Comparison of ENCODE assay signal across 3 cellular contexts in the genomic region with DNA sequence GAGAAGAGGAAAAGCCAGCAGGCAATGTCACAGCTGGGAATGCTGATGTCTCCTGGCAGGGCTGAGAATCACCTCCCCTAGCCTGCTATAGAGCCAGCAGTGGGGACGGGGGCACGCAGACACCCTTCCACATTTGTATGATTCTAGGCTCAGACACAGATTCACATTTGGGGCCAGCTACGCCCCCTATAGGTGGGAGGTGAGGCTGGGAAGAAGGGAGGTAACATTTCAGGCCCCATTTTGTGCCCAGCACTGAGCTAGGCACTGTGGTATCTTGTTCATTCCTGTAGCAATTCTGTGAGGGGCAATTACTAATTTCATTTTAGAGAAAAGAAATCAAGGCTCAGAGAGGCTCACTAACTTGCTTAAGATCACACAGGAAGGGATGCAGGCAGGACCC.
TF ChIP-seq lines count a peak whose summit lies in the region.

No MANE protein-coding gene starts in this region.

TF ChIP-seq in IMR-90, 13 proteins besides CTCF, POLR2A, EP300 and RAD21:
- TF ChIP-seq BHLHE40 (IDR thresholded peaks at IDR 0.05; ENCODE audit: low read depth, low read length) = no peak

TF ChIP-seq in GM12878, 131 proteins besides CTCF, POLR2A, EP300 and RAD21:
- no peak for TF ChIP-seq JUND (IDR thresholded peaks at IDR 0.05; ENCODE audit: low read depth, low read length)
- no peak for TF ChIP-seq TCF3 (IDR thresholded peaks at IDR 0.05; ENCODE audit: borderline replicate concordance, insufficient read depth, low read depth, low read length)
- TF ChIP-seq CEBPB (IDR thresholded peaks at IDR 0.05; ENCODE audit: borderline replicate concordance in 1 of 2, low read depth in 2 of 2, low read length in 2 of 2) = no peak
- no peak for TF ChIP-seq ESRRA (IDR thresholded peaks at IDR 0.05; ENCODE audit: low read length)
- TF ChIP-seq, protein P1, sequence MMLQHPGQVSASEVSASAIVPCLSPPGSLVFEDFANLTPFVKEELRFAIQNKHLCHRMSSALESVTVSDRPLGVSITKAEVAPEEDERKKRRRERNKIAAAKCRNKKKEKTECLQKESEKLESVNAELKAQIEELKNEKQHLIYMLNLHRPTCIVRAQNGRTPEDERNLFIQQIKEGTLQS (IDR thresholded peaks at IDR 0.05; ENCODE audit: borderline replicate concordance, extremely low read depth, low read depth, low read length) = no peak
- TF ChIP-seq SMC3 (IDR thresholded peaks at IDR 0.05; ENCODE audit: borderline replicate concordance, low read length) = no peak
- TF ChIP-seq, protein P2, sequence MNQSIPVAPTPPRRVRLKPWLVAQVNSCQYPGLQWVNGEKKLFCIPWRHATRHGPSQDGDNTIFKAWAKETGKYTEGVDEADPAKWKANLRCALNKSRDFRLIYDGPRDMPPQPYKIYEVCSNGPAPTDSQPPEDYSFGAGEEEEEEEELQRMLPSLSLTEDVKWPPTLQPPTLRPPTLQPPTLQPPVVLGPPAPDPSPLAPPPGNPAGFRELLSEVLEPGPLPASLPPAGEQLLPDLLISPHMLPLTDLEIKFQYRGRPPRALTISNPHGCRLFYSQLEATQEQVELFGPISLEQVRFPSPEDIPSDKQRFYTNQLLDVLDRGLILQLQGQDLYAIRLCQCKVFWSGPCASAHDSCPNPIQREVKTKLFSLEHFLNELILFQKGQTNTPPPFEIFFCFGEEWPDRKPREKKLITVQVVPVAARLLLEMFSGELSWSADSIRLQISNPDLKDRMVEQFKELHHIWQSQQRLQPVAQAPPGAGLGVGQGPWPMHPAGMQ (IDR thresholded peaks at IDR 0.05; ENCODE audit: borderline replicate concordance) = no peak
- TF ChIP-seq NFYA (IDR thresholded peaks at IDR 0.05; ENCODE audit: borderline replicate concordance, low read depth, low read length) = no peak
- no peak for TF ChIP-seq BCL11A (IDR thresholded peaks at IDR 0.05; ENCODE audit: low read depth, low read length)
- TF ChIP-seq, protein P3, sequence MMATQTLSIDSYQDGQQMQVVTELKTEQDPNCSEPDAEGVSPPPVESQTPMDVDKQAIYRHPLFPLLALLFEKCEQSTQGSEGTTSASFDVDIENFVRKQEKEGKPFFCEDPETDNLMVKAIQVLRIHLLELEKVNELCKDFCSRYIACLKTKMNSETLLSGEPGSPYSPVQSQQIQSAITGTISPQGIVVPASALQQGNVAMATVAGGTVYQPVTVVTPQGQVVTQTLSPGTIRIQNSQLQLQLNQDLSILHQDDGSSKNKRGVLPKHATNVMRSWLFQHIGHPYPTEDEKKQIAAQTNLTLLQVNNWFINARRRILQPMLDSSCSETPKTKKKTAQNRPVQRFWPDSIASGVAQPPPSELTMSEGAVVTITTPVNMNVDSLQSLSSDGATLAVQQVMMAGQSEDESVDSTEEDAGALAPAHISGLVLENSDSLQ (IDR thresholded peaks at IDR 0.05) = no peak
- no peak for TF ChIP-seq ZZZ3 (IDR thresholded peaks at IDR 0.05; ENCODE audit: control insufficient read depth, insufficient read length, low read depth)

TF ChIP-seq in HEK293T, 16 proteins besides CTCF, POLR2A, EP300 and RAD21:
- TF ChIP-seq L3MBTL2 (conservative IDR thresholded peaks at IDR 0.05) = no peak
- no peak for TF ChIP-seq HDGF (IDR thresholded peaks at IDR 0.05; ENCODE audit: borderline replicate concordance)
- no peak for TF ChIP-seq ZNF384 (IDR thresholded peaks at IDR 0.05)
- no peak for TF ChIP-seq TARDBP (IDR thresholded peaks at IDR 0.05)
- TF ChIP-seq CTBP1 (IDR thresholded peaks at IDR 0.05; ENCODE audit: borderline replicate concordance) = no peak
- TF ChIP-seq NFRKB (IDR thresholded peaks at IDR 0.05) = no peak
- TF ChIP-seq, protein P3 (IDR thresholded peaks at IDR 0.05) = no peak
- TF ChIP-seq ARNT (IDR thresholded peaks at IDR 0.05) = no peak
- no peak for TF ChIP-seq ELF4 (IDR thresholded peaks at IDR 0.05)
- no peak for TF ChIP-seq FOXA1 (IDR thresholded peaks at IDR 0.05)
- no peak for TF ChIP-seq SUZ12 (IDR thresholded peaks at IDR 0.05)
